Comparison of ENCODE assay signal across 1 cellular context in genomic region chr17:68771867-68772515, GRCh38.
TF ChIP-seq lines count a peak whose summit lies in the region.

No MANE protein-coding gene starts in this region.

TF ChIP-seq in H1, 55 proteins besides CTCF, POLR2A, EP300 and RAD21:
- no peak for TF ChIP-seq SP4 (IDR thresholded peaks at IDR 0.05; ENCODE audit: low read length)
- TF ChIP-seq CBX5 (IDR thresholded peaks at IDR 0.05; ENCODE audit: low read depth, low read length) = no peak
- TF ChIP-seq TAF7 (optimal IDR thresholded peaks at IDR 0.05; ENCODE audit: borderline replicate concordance, low read depth, low read length) = no peak
- no peak for TF ChIP-seq CREB1 (IDR thresholded peaks at IDR 0.05)
- no peak for TF ChIP-seq CBX8 (IDR thresholded peaks at IDR 0.05; ENCODE audit: borderline replicate concordance, low read depth, low read length)
- no peak for TF ChIP-seq ZNF274 (IDR thresholded peaks at IDR 0.05; ENCODE audit: borderline replicate concordance, extremely low read depth, low read length)
- no peak for TF ChIP-seq TBP (IDR thresholded peaks at IDR 0.05; ENCODE audit: low read depth, low read length)
- TF ChIP-seq SIRT6 (IDR thresholded peaks at IDR 0.05; ENCODE audit: low read length) = no peak
- no peak for TF ChIP-seq RFX5 (IDR thresholded peaks at IDR 0.05; ENCODE audit: borderline replicate concordance, low read depth, low read length)
